In genomic region chrX:70033348-70033747, GRCh38 we compare ENCODE assay signal across 1 cellular context.
TF ChIP-seq lines count a peak whose summit lies in the region.

No MANE protein-coding gene starts in this region.

TF ChIP-seq in HepG2, 621 proteins besides CTCF, POLR2A, EP300 and RAD21 (continued from another document):
- TF ChIP-seq ZBED4 (CRISPR knock-in tag; IDR thresholded peaks at IDR 0.05; ENCODE audit: borderline replicate concordance), result no peak
TF ChIP-seq in HepG2: peak in this region for 3.
